In genomic region chr11:72015511-72016061, GRCh38 we compare ENCODE assay signal across 1 cellular context.
TF ChIP-seq lines count a peak whose summit lies in the region.

No MANE protein-coding gene starts in this region.

TF ChIP-seq in liver, 16 proteins besides CTCF, POLR2A, EP300 and RAD21 (continued from another document):
- TF ChIP-seq ZBTB33 (IDR thresholded peaks at IDR 0.05) (no peak), TAF1 (conservative IDR thresholded peaks at IDR 0.05) (no peak), SP1 (IDR thresholded peaks at IDR 0.05) (no peak)
